In genomic region chr20:62370115-62370806, GRCh38 we compare ENCODE assay signal across 10 cellular contexts. TPM values are rescaled to one million over a fixed set of nuclear protein-coding genes. Genes with fewer than 3 reads are reported as not detected.
DNase-seq lines count a peak whose midpoint lies in the region; ATAC-seq and TF ChIP-seq lines count a peak whose summit lies in the region.
"Had no signal": no experiment of that assay in that cellular context is flagged by ENCODE, and none has a peak within 500 bp of the region (broad histone marks: within the 10 kb centered on the region; RNA-seq: fewer than 3 reads in every experiment).

No MANE protein-coding gene starts in this region.

- no peak overlapping the region for H3K27ac Mint-ChIP-seq in activated CD8-positive, alpha-beta memory T cell treated with anti-CD3 and anti-CD28 coated beads, Interleukin-2, amount 10 ng/mL, durations not matched to agents 7 days and 5 days
- H3K27ac Mint-ChIP-seq: CD4-positive, alpha-beta memory T cell; T-helper 1 cell treated with Interleukin-12 subunit alpha and Interleukin-12 subunit beta and Interleukin-4 antibody, amounts not matched to agents 30 μg/mL and 1 μg/mL, for 36 hours had no signal

- CTCF ChIA-PET in activated CD8-positive, alpha-beta memory T cell treated with anti-CD3 and anti-CD28 coated beads, Interleukin-2, amount 10 ng/mL, durations not matched to agents 7 days and 5 days (lab: Charles Lee) = no interaction called here

- H3K27me3 Mint-ChIP-seq in activated CD8-positive, alpha-beta memory T cell treated with anti-CD3 and anti-CD28 coated beads, Interleukin-2, amount 10 ng/mL, durations not matched to agents 7 days and 5 days = peaks cover 24% of the 10 kb centered on the region
- peaks cover 25% of the 10 kb centered on the region for H3K27me3 Mint-ChIP-seq in activated T-cell treated with anti-CD3 and anti-CD28 coated beads, Interleukin-2, amount 50 U/mL, for 4 hours (ENCODE audit: low read depth)

- 78% methylated on average over 14 of the region's 19 CpGs; no CpG with 5 or more reads in 1 of the 2 donors for WGBS in thyroid gland, 2 donors

- TF ChIP-seq CTCF in thyroid gland (IDR thresholded peaks at IDR 0.05) = no peak

- no peak overlapping the region for H3K4me3 ChIP-seq in thyroid gland (replicated peaks in 1 of 3)

- no peaks in the 10 kb centered on the region for H3K9me3 Mint-ChIP-seq in activated CD8-positive, alpha-beta memory T cell treated with anti-CD3 and anti-CD28 coated beads, Interleukin-2, amount 10 ng/mL, durations not matched to agents 7 days and 5 days (ENCODE audit: low read depth)
- no peaks in the 10 kb centered on the region for H3K9me3 Mint-ChIP-seq in activated T-cell treated with anti-CD3 and anti-CD28 coated beads, Interleukin-2, amount 50 U/mL, for 4 hours
- H3K9me3 Mint-ChIP-seq: CD4-positive, alpha-beta memory T cell; T-helper 1 cell treated with Interleukin-12 subunit alpha and Interleukin-12 subunit beta and Interleukin-4 antibody, amounts not matched to agents 30 μg/mL and 1 μg/mL, for 36 hours had no signal

- peak; percentile 78 for DNase-seq in activated CD8-positive, alpha-beta memory T cell treated with anti-CD3 and anti-CD28 coated beads, Interleukin-2, amount 50 U/mL, for 48 hours
- DNase-seq in activated CD8-positive, alpha-beta memory T cell treated with anti-CD3 and anti-CD28 coated beads, Interleukin-2, amount 10 ng/mL, durations not matched to agents 7 days and 5 days = no peak
- DNase-seq in activated T-cell treated with anti-CD3 and anti-CD28 coated beads, Interleukin-2, amount 50 U/mL, for 4 hours = no peak
- DNase-seq in left lobe of liver (ENCODE audit: low spot score) (no peak), thyroid gland (no peak), NCI-H69 (lab: John Stamatoyannopoulos, UW) (no peak), NCI-H774 (lab: John Stamatoyannopoulos, UW) (no peak)
- DNase-seq: CD4-positive, alpha-beta memory T cell had no signal

- no peaks in the 10 kb centered on the region for H3K36me3 Mint-ChIP-seq in activated CD8-positive, alpha-beta memory T cell treated with anti-CD3 and anti-CD28 coated beads, Interleukin-2, amount 10 ng/mL, durations not matched to agents 7 days and 5 days
- no peaks in the 10 kb centered on the region for H3K36me3 Mint-ChIP-seq in activated T-cell treated with anti-CD3 and anti-CD28 coated beads, Interleukin-2, amount 50 U/mL, for 4 hours (ENCODE audit: insufficient read depth)
- H3K36me3 Mint-ChIP-seq: CD4-positive, alpha-beta memory T cell had no signal

- no peaks in the 10 kb centered on the region for H3K9me3 ChIP-seq in thyroid gland

- peaks cover 49 to 67% of the 10 kb centered on the region in 2 donors for H3K4me1 ChIP-seq in thyroid gland

- H3K36me3 ChIP-seq in thyroid gland = no peaks in the 10 kb centered on the region

- no peak for TF ChIP-seq POLR2A in thyroid gland (IDR thresholded peaks at IDR 0.05)

- H3K4me1 Mint-ChIP-seq in activated CD8-positive, alpha-beta memory T cell treated with anti-CD3 and anti-CD28 coated beads, Interleukin-2, amount 10 ng/mL, durations not matched to agents 7 days and 5 days = peaks cover 2% of the 10 kb centered on the region
- peaks cover 6% of the 10 kb centered on the region for H3K4me1 Mint-ChIP-seq in activated T-cell treated with anti-CD3 and anti-CD28 coated beads, Interleukin-2, amount 50 U/mL, for 4 hours (ENCODE audit: low read depth)

- no peaks in the 10 kb centered on the region for H3K27me3 ChIP-seq in thyroid gland

- H3K4me3 Mint-ChIP-seq in activated CD8-positive, alpha-beta memory T cell treated with anti-CD3 and anti-CD28 coated beads, Interleukin-2, amount 10 ng/mL, durations not matched to agents 7 days and 5 days = no peak overlapping the region
- no peak overlapping the region for H3K4me3 Mint-ChIP-seq in activated T-cell treated with anti-CD3 and anti-CD28 coated beads, Interleukin-2, amount 50 U/mL, for 4 hours
- H3K4me3 Mint-ChIP-seq: T-helper 1 cell treated with Interleukin-12 subunit alpha and Interleukin-12 subunit beta and Interleukin-4 antibody, amounts not matched to agents 30 μg/mL and 1 μg/mL, for 36 hours had no signal

- intact Hi-C loops in thyroid gland (cut with DNase I) = no loop called here

- peak overlapping the region in 2 of 3 donors; percentile 65 to 66 for H3K27ac ChIP-seq in thyroid gland

- ATAC-seq in activated CD8-positive, alpha-beta memory T cell treated with anti-CD3 and anti-CD28 coated beads, Interleukin-2, amount 10 ng/mL, durations not matched to agents 7 days and 5 days = no peak
- peak; percentile 37 to 50 for ATAC-seq in activated T-cell treated with anti-CD3 and anti-CD28 coated beads, Interleukin-2, amount 50 U/mL, for 4 hours
- ATAC-seq in left lobe of liver (peak; percentile 21), GM21737 (IDR thresholded peaks at IDR 0.05; ENCODE audit: unreplicated experiment) (no peak)

RNA-seq across cellular contexts. Expression of gene LAMA5, which starts 3.1 kb away (rescaled TPM):
- total RNA-seq in activated CD8-positive, alpha-beta memory T cell treated with anti-CD3 and anti-CD28 coated beads, Interleukin-2, amount 10 ng/mL, durations not matched to agents 7 days and 5 days = 1 to 10 TPM in 1 of 2 experiments, under 1 TPM in 1; 0.99 to 1.9 TPM
- 1 to 10 TPM in 1 of 3 donors, under 1 TPM in 2; 0.82 to 1.0 (median 0.84) TPM for total RNA-seq in activated T-cell treated with anti-CD3 and anti-CD28 coated beads, Interleukin-2, amount 50 U/mL, for 4 hours
- total RNA-seq in left lobe of liver (112 TPM), thyroid gland (100 to 1,000 TPM in 3 of 4 donors, 10 to 100 TPM in 1; 93.9 to 179 (median 117) TPM)

RNA-seq across cellular contexts. Expression of gene RPS21, which starts 16.6 kb away (rescaled TPM):
- 1,000 to 10,000 TPM; 1,634 to 1,703 TPM for total RNA-seq in activated CD8-positive, alpha-beta memory T cell treated with anti-CD3 and anti-CD28 coated beads, Interleukin-2, amount 10 ng/mL, durations not matched to agents 7 days and 5 days
- 1,000 to 10,000 TPM; 2,653 to 2,730 (median 2,725) TPM for total RNA-seq in activated T-cell treated with anti-CD3 and anti-CD28 coated beads, Interleukin-2, amount 50 U/mL, for 4 hours
- total RNA-seq in left lobe of liver (432 TPM), thyroid gland (1,000 to 10,000 TPM; 1,818 to 3,649 (median 2,349) TPM)

RNA-seq across cellular contexts. Expression of gene CABLES2, which starts 36.8 kb away (rescaled TPM):
- 10 to 100 TPM; 15.6 to 16.5 TPM for total RNA-seq in activated CD8-positive, alpha-beta memory T cell treated with anti-CD3 and anti-CD28 coated beads, Interleukin-2, amount 10 ng/mL, durations not matched to agents 7 days and 5 days
- total RNA-seq in activated T-cell treated with anti-CD3 and anti-CD28 coated beads, Interleukin-2, amount 50 U/mL, for 4 hours = 1 to 10 TPM; 6.1 to 7.9 (median 6.9) TPM
- total RNA-seq in left lobe of liver (1.8 TPM), thyroid gland (1 to 10 TPM; 5.8 to 8.5 (median 7.7) TPM)

RNA-seq across cellular contexts. Expression of gene RBBP8NL, which starts 57.1 kb away (rescaled TPM):
- not detected for total RNA-seq in activated CD8-positive, alpha-beta memory T cell treated with anti-CD3 and anti-CD28 coated beads, Interleukin-2, amount 10 ng/mL, durations not matched to agents 7 days and 5 days
- total RNA-seq in activated T-cell treated with anti-CD3 and anti-CD28 coated beads, Interleukin-2, amount 50 U/mL, for 4 hours = not detected
- total RNA-seq in left lobe of liver = not detected
- 1 to 10 TPM; 1.1 to 6.0 (median 4.6) TPM for total RNA-seq in thyroid gland
- total RNA-seq: CD4-positive, alpha-beta memory T cell had no signal

Comparison
In these comparisons a context has a peak if more than half of its experiments do, and no peak if none do; other contexts are left out.
1. ATAC-seq: peak in activated T-cell treated with anti-CD3 and anti-CD28 coated beads, Interleukin-2, amount 50 U/mL, for 4 hours (2 of 2) and left lobe of liver (single experiment); none in activated CD8-positive, alpha-beta memory T cell treated with anti-CD3 and anti-CD28 coated beads, Interleukin-2, amount 10 ng/mL, durations not matched to agents 7 days and 5 days (single experiment) and GM21737 (single experiment).
2. RNA of gene LAMA5, which starts 3.1 kb away (total RNA-seq): 93.9 to 179 TPM in thyroid gland and 112 TPM in left lobe of liver (single experiment); 0.99 to 1.9 TPM in activated CD8-positive, alpha-beta memory T cell treated with anti-CD3 and anti-CD28 coated beads, Interleukin-2, amount 10 ng/mL, durations not matched to agents 7 days and 5 days and 0.82 to 1.0 TPM in activated T-cell treated with anti-CD3 and anti-CD28 coated beads, Interleukin-2, amount 50 U/mL, for 4 hours; every median in the first group is over 10 times any median in the second.